ENCODE assay signal across 25 cellular contexts in genomic region chr20:24771651-24772061, GRCh38.
DNase-seq lines count a peak whose midpoint lies in the region; ATAC-seq and TF ChIP-seq lines count a peak whose summit lies in the region.
"Had no signal": no experiment of that assay in that cellular context is flagged by ENCODE, and none has a peak within 500 bp of the region (broad histone marks: within the 10 kb centered on the region; RNA-seq: fewer than 3 reads in every experiment).

No MANE protein-coding gene starts in this region.

- H4K91ac ChIP-seq in H9 (ENCODE audit: insufficient read length, low read depth, low read length), result no peak overlapping the region

- WGBS in H9 (ENCODE audit: extremely low coverage, insufficient read length, low lambda C conversion rate), result no CpG with 5 or more reads among the region's 7 CpGs

- TF ChIP-seq CTCF in H9 (conservative IDR thresholded peaks at IDR 0.05), result no peak
- TF ChIP-seq CTCF in Panc1 (IDR thresholded peaks at IDR 0.05), result no peak
- no peak for TF ChIP-seq CTCF in endothelial cell (IDR thresholded peaks at IDR 0.05; ENCODE audit: unreplicated experiment)

- no peak overlapping the region for H3K27ac Mint-ChIP-seq in H9
- peak overlapping the region; percentile 36 for H3K27ac Mint-ChIP-seq in endothelial cell (ENCODE audit: unreplicated experiment)
- H3K27ac Mint-ChIP-seq in stimulated activated naive B cell treated with anti-CD40 and anti-IgM and Interleukin-4, amounts not matched to agents 10 μg/mL and 1 μg/mL and 100 μg/mL, for 72 hours, result no peak overlapping the region
- H3K27ac Mint-ChIP-seq in activated CD4-positive, alpha-beta T cell treated with anti-CD3 and anti-CD28 coated beads, Interleukin-2, amount 10 ng/mL, durations not matched to agents 24 days and 14 days, result no peak overlapping the region
- H3K27ac Mint-ChIP-seq: activated naive CD8-positive, alpha-beta T cell treated with anti-CD3 and anti-CD28 coated beads for 36 hours; activated T-helper 2 cell treated with anti-CD3 and anti-CD28 coated beads, Interferon-gamma antibody, Interleukin-2, Interleukin-4, amounts not matched to agents 10 μg/mL and 5 μg/mL and 100 μg/mL, durations not matched to agents 14 hours and 24 hours and 36 hours had no signal

- POLR2A ChIA-PET in Panc1 (lab: Charles Lee), result no interaction called here

- CTCF ChIA-PET in Panc1 (lab: Charles Lee), result no interaction called here

- intact Hi-C loops in Panc1 (cut with micrococcal nuclease; ENCODE audit: unreplicated experiment), result no loop called here
- intact Hi-C loops in activated CD4-positive, alpha-beta T cell treated with anti-CD3 and anti-CD28 coated beads, Interleukin-2, amount 10 ng/mL, durations not matched to agents 24 days and 14 days (cut with micrococcal nuclease), result no loop called here

- no peak overlapping the region for H3K4me3 ChIP-seq in Panc1 (ENCODE audit: low read depth in 2 of 2, low read length in 2 of 2)
- H3K4me3 ChIP-seq: ascending aorta, GM23248, SJCRH30, thoracic aorta had no signal

- no peak overlapping the region for H3K4ac ChIP-seq in H9 (ENCODE audit: low read depth, low read length)

- peak; percentile 43; the same call in 1 of the 2 replicates for ATAC-seq in Panc1
- peak; percentile 19 for ATAC-seq in stimulated activated naive B cell treated with anti-CD40 and anti-IgM and Interleukin-4, amounts not matched to agents 10 μg/mL and 1 μg/mL and 100 μg/mL, for 72 hours (replicated peaks)
- no peak for ATAC-seq in GM18861 (IDR thresholded peaks at IDR 0.05; ENCODE audit: unreplicated experiment)

- no peak overlapping the region for H3K18ac ChIP-seq in H9 (ENCODE audit: insufficient read length, low read depth, low read length)

- no peak overlapping the region for H2AFZ ChIP-seq in H9 (ENCODE audit: low read length)
- H2AFZ ChIP-seq: GM23248 had no signal

- H3K27ac ChIP-seq in H9 (ENCODE audit: insufficient read length, low read depth, low read length) (no peak overlapping the region), Panc1 (ENCODE audit: low read length) (no peak overlapping the region)
- H3K27ac ChIP-seq: ascending aorta, epithelial cell of prostate, GM23248, SJCRH30, thoracic aorta had no signal

- H3K4me1 Mint-ChIP-seq in H9 (peaks cover 7 to 11% of the 10 kb centered on the region in 2 experiments), endothelial cell (ENCODE audit: unreplicated experiment) (peaks cover 32% of the 10 kb centered on the region)
- peaks cover 14 to 16% of the 10 kb centered on the region in 2 donors for H3K4me1 Mint-ChIP-seq in stimulated activated naive B cell treated with anti-CD40 and anti-IgM and Interleukin-4, amounts not matched to agents 10 μg/mL and 1 μg/mL and 100 μg/mL, for 72 hours
- H3K4me1 Mint-ChIP-seq in activated CD4-positive, alpha-beta T cell treated with anti-CD3 and anti-CD28 coated beads, Interleukin-2, amount 10 ng/mL, durations not matched to agents 24 days and 14 days, result peaks cover 12% of the 10 kb centered on the region
- H3K4me1 Mint-ChIP-seq: central memory CD8-positive, alpha-beta T cell had no signal

- H4K20me1 ChIP-seq in H9 (ENCODE audit: control insufficient read depth, insufficient read depth, insufficient read length), result no peaks in the 10 kb centered on the region

- no peak overlapping the region for H3K23ac ChIP-seq in H9 (ENCODE audit: insufficient read length, low read depth, low read length)

- H3K27me3 ChIP-seq in H9 (ENCODE audit: insufficient read depth, low read length) (no peaks in the 10 kb centered on the region), Panc1 (ENCODE audit: control insufficient read depth, insufficient read depth, low read length) (no peaks in the 10 kb centered on the region; the same call in 1 of the 2 replicates)
- H3K27me3 ChIP-seq: ascending aorta, SJCRH30 had no signal

- H3K79me1 ChIP-seq in H9 (ENCODE audit: insufficient read depth, low read depth, low read length, poor library complexity, severe bottlenecking), result no peaks in the 10 kb centered on the region

- no peak overlapping the region for H3K4me2 ChIP-seq in H9 (ENCODE audit: insufficient read depth, insufficient read length, low read length)

- H3K4me3 Mint-ChIP-seq in H9 (no peak overlapping the region), endothelial cell (ENCODE audit: unreplicated experiment) (peak overlapping the region; percentile 48)
- no peak overlapping the region for H3K4me3 Mint-ChIP-seq in stimulated activated naive B cell treated with anti-CD40 and anti-IgM and Interleukin-4, amounts not matched to agents 10 μg/mL and 1 μg/mL and 100 μg/mL, for 72 hours
- no peak overlapping the region for H3K4me3 Mint-ChIP-seq in activated CD4-positive, alpha-beta T cell treated with anti-CD3 and anti-CD28 coated beads, Interleukin-2, amount 10 ng/mL, durations not matched to agents 24 days and 14 days
- H3K4me3 Mint-ChIP-seq: activated naive CD8-positive, alpha-beta T cell treated with anti-CD3 and anti-CD28 coated beads for 36 hours; central memory CD8-positive, alpha-beta T cell; IgD-negative memory B cell had no signal

- no peak overlapping the region for H2BK120ac ChIP-seq in H9 (ENCODE audit: low read depth, low read length, poor library complexity, severe bottlenecking)

- H3K56ac ChIP-seq in H9 (ENCODE audit: insufficient read length, low read depth, low read length), result no peak overlapping the region

- H3K27me3 Mint-ChIP-seq in H9 (ENCODE audit: low read depth) (no peaks in the 10 kb centered on the region; the same call in none of the 2 replicates), endothelial cell (ENCODE audit: unreplicated experiment) (peaks cover 7% of the 10 kb centered on the region)
- peaks cover 17 to 39% of the 10 kb centered on the region in 2 donors for H3K27me3 Mint-ChIP-seq in stimulated activated naive B cell treated with anti-CD40 and anti-IgM and Interleukin-4, amounts not matched to agents 10 μg/mL and 1 μg/mL and 100 μg/mL, for 72 hours
- peaks cover 19% of the 10 kb centered on the region for H3K27me3 Mint-ChIP-seq in activated CD4-positive, alpha-beta T cell treated with anti-CD3 and anti-CD28 coated beads, Interleukin-2, amount 10 ng/mL, durations not matched to agents 24 days and 14 days

- no peak overlapping the region for H2BK15ac ChIP-seq in H9 (ENCODE audit: low read depth, low read length)

- H3K23me2 ChIP-seq in H9 (ENCODE audit: insufficient read length, low read depth, low read length, poor library complexity, severe bottlenecking), result no peaks in the 10 kb centered on the region

- no peak overlapping the region for H2BK20ac ChIP-seq in H9 (ENCODE audit: low read depth, low read length, poor library complexity, severe bottlenecking)

- H3K4me1 ChIP-seq in H9 (ENCODE audit: insufficient read depth, low read length), result no peaks in the 10 kb centered on the region
- H3K4me1 ChIP-seq in Panc1 (ENCODE audit: control insufficient read depth, insufficient read depth, low read length), result no peaks in the 10 kb centered on the region
- H3K4me1 ChIP-seq: ascending aorta had no signal

- H2BK12ac ChIP-seq in H9 (ENCODE audit: insufficient read length, low read depth, low read length), result no peak overlapping the region

- DNase-seq in H9 (peak; percentile 22), Panc1 (ENCODE audit: low read depth, low spot score) (no peak), endothelial cell (ENCODE audit: low spot score) (peak; percentile 32), NCI-H526 treated with DMSO at 0.1 percent for 48 hours (lab: John Stamatoyannopoulos, UW) (no peak)
- no peak for DNase-seq in stimulated activated naive B cell treated with anti-CD40 and anti-IgM and Interleukin-4, amounts not matched to agents 10 μg/mL and 1 μg/mL and 100 μg/mL, for 72 hours
- no peak for DNase-seq in activated CD4-positive, alpha-beta T cell treated with anti-CD3 and anti-CD28 coated beads, Interleukin-2, amount 10 ng/mL, durations not matched to agents 24 days and 14 days
- DNase-seq: activated CD4-positive, alpha-beta T cell treated with anti-CD3 and anti-CD28 coated beads for 4 hours; activated naive CD8-positive, alpha-beta T cell treated with anti-CD3 and anti-CD28 coated beads for 36 hours; DMS53; GF-D8; GM23248; kidney glomerular epithelial cell; mammary epithelial cell; NCI-H2081 treated with DMSO at 0.1 percent for 48 hours; NCI-H82; OCI-M1; T-helper 1 cell had no signal

- H4K8ac ChIP-seq in H9 (replicated peaks; ENCODE audit: insufficient read length, low read depth, low read length), result no peak overlapping the region

- no peak overlapping the region for H4K5ac ChIP-seq in H9 (ENCODE audit: insufficient read length, low read depth, low read length)

- H3K9me3 Mint-ChIP-seq in H9 (peaks cover 9 to 13% of the 10 kb centered on the region in 2 experiments; a peak in 3 of 5 replicates), endothelial cell (ENCODE audit: unreplicated experiment) (peaks cover 5% of the 10 kb centered on the region)
- peaks cover 11 to 14% of the 10 kb centered on the region in 2 donors for H3K9me3 Mint-ChIP-seq in stimulated activated naive B cell treated with anti-CD40 and anti-IgM and Interleukin-4, amounts not matched to agents 10 μg/mL and 1 μg/mL and 100 μg/mL, for 72 hours
- H3K9me3 Mint-ChIP-seq in activated CD4-positive, alpha-beta T cell treated with anti-CD3 and anti-CD28 coated beads, Interleukin-2, amount 10 ng/mL, durations not matched to agents 24 days and 14 days, result peaks cover 5% of the 10 kb centered on the region

- H3K79me2 ChIP-seq in H9 (ENCODE audit: insufficient read depth, low read length), result no peaks in the 10 kb centered on the region

- no peaks in the 10 kb centered on the region for H3K9me3 ChIP-seq in H9 (ENCODE audit: control insufficient read depth, low read depth, low read length)
- no peaks in the 10 kb centered on the region for H3K9me3 ChIP-seq in Panc1 (ENCODE audit: control insufficient read depth, insufficient read depth, low read depth, low read length)
- H3K9me3 ChIP-seq: ascending aorta, thoracic aorta had no signal

- no peaks in the 10 kb centered on the region for H3K36me3 ChIP-seq in Panc1 (ENCODE audit: control insufficient read depth, insufficient read depth, low read length)
- H3K36me3 ChIP-seq: ascending aorta, SJCRH30, thoracic aorta had no signal

- H2AK5ac ChIP-seq in H9 (ENCODE audit: insufficient read length, low read length), result no peak overlapping the region

- H3K36me3 Mint-ChIP-seq in H9 (ENCODE audit: insufficient read depth in 1 of 3, low read depth in 3 of 3) (peaks cover 0 to 10% (median 4%) of the 10 kb centered on the region in 3 experiments; a peak in 3 of 7 replicates), endothelial cell (ENCODE audit: low read depth, unreplicated experiment) (peaks cover 11% of the 10 kb centered on the region)
- H3K36me3 Mint-ChIP-seq in stimulated activated naive B cell treated with anti-CD40 and anti-IgM and Interleukin-4, amounts not matched to agents 10 μg/mL and 1 μg/mL and 100 μg/mL, for 72 hours, result peaks cover 3 to 7% of the 10 kb centered on the region in 2 donors
- no peaks in the 10 kb centered on the region for H3K36me3 Mint-ChIP-seq in activated CD4-positive, alpha-beta T cell treated with anti-CD3 and anti-CD28 coated beads, Interleukin-2, amount 10 ng/mL, durations not matched to agents 24 days and 14 days (ENCODE audit: low read depth)
- H3K36me3 Mint-ChIP-seq: activated naive CD8-positive, alpha-beta T cell treated with anti-CD3 and anti-CD28 coated beads for 36 hours had no signal

- H3K9ac ChIP-seq in H9 (ENCODE audit: extremely low read depth, insufficient read length, low read length), result no peak overlapping the region
- H3K9ac ChIP-seq: GM23248 had no signal

- no peak overlapping the region for H3T11ph ChIP-seq in H9 (ENCODE audit: low read length)

- BruUV-seq in Panc1 (replicated peaks; lab: Mats Ljungman, UMichigan), result no TSS peak

- H2BK5ac ChIP-seq in H9 (ENCODE audit: insufficient read length, low read length), result no peak overlapping the region

- in situ Hi-C loops in Panc1 (cut with HindIII; ENCODE audit: low pct_unique_long_range_greater_than_20kb, low sequenced_read_pairs), result no loop called here

- no peak overlapping the region for H3K14ac ChIP-seq in H9 (ENCODE audit: insufficient read depth, low read length)

Comparison
In these comparisons a context has a peak if more than half of its experiments do, and no peak if none do; other contexts are left out.
1. DNase-seq: peak in H9 (single experiment) and endothelial cell (single experiment); none in Panc1 (single experiment), stimulated activated naive B cell treated with anti-CD40 and anti-IgM and Interleukin-4, amounts not matched to agents 10 μg/mL and 1 μg/mL and 100 μg/mL, for 72 hours (single experiment), NCI-H526 treated with DMSO at 0.1 percent for 48 hours (single experiment) and activated CD4-positive, alpha-beta T cell treated with anti-CD3 and anti-CD28 coated beads, Interleukin-2, amount 10 ng/mL, durations not matched to agents 24 days and 14 days (single experiment).